Comparison of ENCODE assay signal across 10 cellular contexts in the genomic region with DNA sequence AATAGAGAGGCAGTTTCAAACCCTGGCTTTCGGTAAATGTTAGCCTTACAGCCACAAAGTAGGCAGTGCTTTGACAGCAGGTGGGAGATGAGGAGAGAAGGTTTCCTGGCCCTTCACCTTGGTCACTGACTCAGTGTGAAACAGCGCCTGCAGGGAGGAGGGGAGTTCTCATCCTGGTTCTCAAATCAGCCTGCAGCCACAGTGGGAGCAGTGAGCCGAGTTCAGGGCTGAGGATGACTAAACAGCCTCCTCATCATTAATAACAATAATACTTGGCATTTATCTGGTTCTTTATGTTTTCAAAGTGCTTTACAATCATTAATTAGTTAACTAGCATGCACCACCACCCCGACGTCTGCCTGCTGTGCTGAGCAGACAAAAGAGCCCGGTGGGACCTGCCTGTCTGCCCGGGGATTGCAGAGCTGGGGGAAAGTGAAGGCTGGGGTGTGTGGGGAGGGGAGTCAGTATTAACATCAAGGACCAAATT. TPM values are rescaled to one million over a fixed set of nuclear protein-coding genes. Genes with fewer than 3 reads are reported as not detected.
DNase-seq lines count a peak whose midpoint lies in the region; ATAC-seq and TF ChIP-seq lines count a peak whose summit lies in the region.
"Had no signal": no experiment of that assay in that cellular context is flagged by ENCODE, and none has a peak within 500 bp of the region (broad histone marks: within the 10 kb centered on the region; RNA-seq: fewer than 3 reads in every experiment).

No MANE protein-coding gene starts in this region.

- DNase-seq in activated effector memory CD4-positive, alpha-beta T cell treated with anti-CD3 and anti-CD28 coated beads, Interleukin-2, amount 50 U/mL, for 16 hours = peak; percentile 67
- no peak for DNase-seq in activated effector memory CD4-positive, alpha-beta T cell treated with Interleukin-2 at 50 U/mL for 16 hours
- peak; percentile 66 for DNase-seq in renal cortical epithelial cell (ENCODE audit: low read depth)
- no peak for DNase-seq in medulla oblongata (ENCODE audit: extremely low spot score)
- no peak for DNase-seq in D341Med (ENCODE audit: low spot score)
- DNase-seq: cerebellar nuclear complex, MG63 had no signal

- peak; percentile 44 for ATAC-seq in HG02642 (IDR thresholded peaks at IDR 0.05; ENCODE audit: poor library complexity, unreplicated experiment)
- peak; percentile 70 for ATAC-seq in SK-N-SH treated with all-trans-retinoic acid at 6 μM for 48 hours
- no peak for ATAC-seq in HG02763 (IDR thresholded peaks at IDR 0.05; ENCODE audit: unreplicated experiment)

TF ChIP-seq in SK-N-SH treated with all-trans-retinoic acid at 6 μM for 48 hours, 23 proteins besides CTCF, POLR2A, EP300 and RAD21:
- TF ChIP-seq ZNF70 (CRISPR knock-in tag; IDR thresholded peaks at IDR 0.05) (no peak), ZFP3 (CRISPR knock-in tag; IDR thresholded peaks at IDR 0.05) (no peak), ESRRG (CRISPR knock-in tag; IDR thresholded peaks at IDR 0.05) (no peak), PPARA (CRISPR knock-in tag; IDR thresholded peaks at IDR 0.05; ENCODE audit: borderline replicate concordance) (no peak), ISL1 (CRISPR knock-in tag; IDR thresholded peaks at IDR 0.05) (no peak), ARNTL (CRISPR knock-in tag; IDR thresholded peaks at IDR 0.05; ENCODE audit: borderline replicate concordance, low read depth) (no peak), TOX (CRISPR knock-in tag; IDR thresholded peaks at IDR 0.05; ENCODE audit: borderline replicate concordance) (no peak), ZC3H10 (CRISPR knock-in tag; IDR thresholded peaks at IDR 0.05) (no peak), GLIS3 (CRISPR knock-in tag; IDR thresholded peaks at IDR 0.05) (no peak), CSDC2 (CRISPR knock-in tag; IDR thresholded peaks at IDR 0.05) (no peak)
- TF ChIP-seq, protein P1, sequence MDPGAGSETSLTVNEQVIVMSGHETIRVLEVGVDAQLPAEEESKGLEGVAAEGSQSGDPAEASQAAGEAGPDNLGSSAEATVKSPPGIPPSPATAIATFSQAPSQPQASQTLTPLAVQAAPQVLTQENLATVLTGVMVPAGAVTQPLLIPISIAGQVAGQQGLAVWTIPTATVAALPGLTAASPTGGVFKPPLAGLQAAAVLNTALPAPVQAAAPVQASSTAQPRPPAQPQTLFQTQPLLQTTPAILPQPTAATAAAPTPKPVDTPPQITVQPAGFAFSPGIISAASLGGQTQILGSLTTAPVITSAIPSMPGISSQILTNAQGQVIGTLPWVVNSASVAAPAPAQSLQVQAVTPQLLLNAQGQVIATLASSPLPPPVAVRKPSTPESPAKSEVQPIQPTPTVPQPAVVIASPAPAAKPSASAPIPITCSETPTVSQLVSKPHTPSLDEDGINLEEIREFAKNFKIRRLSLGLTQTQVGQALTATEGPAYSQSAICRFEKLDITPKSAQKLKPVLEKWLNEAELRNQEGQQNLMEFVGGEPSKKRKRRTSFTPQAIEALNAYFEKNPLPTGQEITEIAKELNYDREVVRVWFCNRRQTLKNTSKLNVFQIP (CRISPR knock-in tag; IDR thresholded peaks at IDR 0.05; ENCODE audit: borderline replicate concordance, low read depth) = no peak
- TF ChIP-seq, protein P2, sequence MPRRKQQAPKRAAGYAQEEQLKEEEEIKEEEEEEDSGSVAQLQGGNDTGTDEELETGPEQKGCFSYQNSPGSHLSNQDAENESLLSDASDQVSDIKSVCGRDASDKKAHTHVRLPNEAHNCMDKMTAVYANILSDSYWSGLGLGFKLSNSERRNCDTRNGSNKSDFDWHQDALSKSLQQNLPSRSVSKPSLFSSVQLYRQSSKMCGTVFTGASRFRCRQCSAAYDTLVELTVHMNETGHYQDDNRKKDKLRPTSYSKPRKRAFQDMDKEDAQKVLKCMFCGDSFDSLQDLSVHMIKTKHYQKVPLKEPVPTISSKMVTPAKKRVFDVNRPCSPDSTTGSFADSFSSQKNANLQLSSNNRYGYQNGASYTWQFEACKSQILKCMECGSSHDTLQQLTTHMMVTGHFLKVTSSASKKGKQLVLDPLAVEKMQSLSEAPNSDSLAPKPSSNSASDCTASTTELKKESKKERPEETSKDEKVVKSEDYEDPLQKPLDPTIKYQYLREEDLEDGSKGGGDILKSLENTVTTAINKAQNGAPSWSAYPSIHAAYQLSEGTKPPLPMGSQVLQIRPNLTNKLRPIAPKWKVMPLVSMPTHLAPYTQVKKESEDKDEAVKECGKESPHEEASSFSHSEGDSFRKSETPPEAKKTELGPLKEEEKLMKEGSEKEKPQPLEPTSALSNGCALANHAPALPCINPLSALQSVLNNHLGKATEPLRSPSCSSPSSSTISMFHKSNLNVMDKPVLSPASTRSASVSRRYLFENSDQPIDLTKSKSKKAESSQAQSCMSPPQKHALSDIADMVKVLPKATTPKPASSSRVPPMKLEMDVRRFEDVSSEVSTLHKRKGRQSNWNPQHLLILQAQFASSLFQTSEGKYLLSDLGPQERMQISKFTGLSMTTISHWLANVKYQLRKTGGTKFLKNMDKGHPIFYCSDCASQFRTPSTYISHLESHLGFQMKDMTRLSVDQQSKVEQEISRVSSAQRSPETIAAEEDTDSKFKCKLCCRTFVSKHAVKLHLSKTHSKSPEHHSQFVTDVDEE (CRISPR knock-in tag; IDR thresholded peaks at IDR 0.05) = no peak

RNA-seq across cellular contexts. Expression of a gene that starts 59.6 kb away (rescaled TPM):
- 0.87 and 1.4 TPM in 2 replicates for total RNA-seq in renal cortical epithelial cell

Comparison
In these comparisons a context has a peak if more than half of its experiments do, and no peak if none do; other contexts are left out.
1. DNase-seq: peak in activated effector memory CD4-positive, alpha-beta T cell treated with anti-CD3 and anti-CD28 coated beads, Interleukin-2, amount 50 U/mL, for 16 hours (single experiment) and renal cortical epithelial cell (single experiment); none in activated effector memory CD4-positive, alpha-beta T cell treated with Interleukin-2 at 50 U/mL for 16 hours (single experiment), medulla oblongata (single experiment) and D341Med (single experiment).